12 cellular contexts compared by ENCODE assay signal in genomic region chr3:130709671-130710070, GRCh38.
"Had no signal": no experiment of that assay in that cellular context is flagged by ENCODE, and none has a peak within 500 bp of the region (broad histone marks: within the 10 kb centered on the region; RNA-seq: fewer than 3 reads in every experiment).

No MANE protein-coding gene starts in this region.

- DNase-seq: activated CD4-positive, alpha-beta T cell treated with anti-CD3 and anti-CD28 coated beads, Interleukin-2, amount 10 ng/mL, durations not matched to agents 7 days and 5 days; activated CD8-positive, alpha-beta memory T cell treated with anti-CD3 and anti-CD28 coated beads for 24 hours; activated naive CD4-positive, alpha-beta T cell treated with Interleukin-2 at 50 U/mL for 16 hours; gastrocnemius medialis; heart right ventricle; left colon; mucosa of descending colon; naive thymus-derived CD4-positive, alpha-beta T cell; stimulated activated CD4-positive, alpha-beta T cell treated with anti-CD3 and anti-CD28 coated beads, Interleukin-15, amount 100 ng/mL, for 24 hours; stimulated activated CD4-positive, alpha-beta T cell treated with anti-CD3 and anti-CD28 coated beads, Interleukin-4, amount 100 ng/mL, for 1 hour; stimulated activated naive CD4-positive, alpha-beta T cell; transverse colon had no signal

- ATAC-seq: gastrocnemius medialis; left colon; mucosa of descending colon; naive thymus-derived CD4-positive, alpha-beta T cell had no signal

- H3K4me3 ChIP-seq: gastrocnemius medialis, heart right ventricle, mucosa of descending colon, transverse colon had no signal
